In genomic region chr3:139935866-139936817, GRCh38 we compare ENCODE assay signal across 8 cellular contexts. TPM values are rescaled to one million over a fixed set of nuclear protein-coding genes. Genes with fewer than 3 reads are reported as not detected.
A peak's percentile ranks its signal among the peaks of the same experiment; 100 is the strongest.
DNase-seq lines count a peak whose midpoint lies in the region; ATAC-seq and TF ChIP-seq lines count a peak whose summit lies in the region.

No MANE protein-coding gene starts in this region.

- no peak for TF ChIP-seq CTCF in astrocyte of the cerebellum (IDR thresholded peaks at IDR 0.05; ENCODE audit: low read depth, low read length, missing control alignments)
- TF ChIP-seq CTCF in tibial nerve (IDR thresholded peaks at IDR 0.05): no peak
- no peak for TF ChIP-seq CTCF in CD14-positive monocyte (IDR thresholded peaks at IDR 0.05)

- peaks cover 46 to 63% (median 56%) of the 10 kb centered on the region in 3 donors for H3K27me3 Mint-ChIP-seq in CD14-positive monocyte (ENCODE audit: low read depth in 3 of 3)

- no peak for ATAC-seq in GM21717 (IDR thresholded peaks at IDR 0.05; ENCODE audit: unreplicated experiment)
- no peak for ATAC-seq in GM21528 (IDR thresholded peaks at IDR 0.05; ENCODE audit: low FRiP score, unreplicated experiment)

- no peak for TF ChIP-seq POLR2A in tibial nerve (IDR thresholded peaks at IDR 0.05)

- DNase-seq in NCI-H82 (lab: John Stamatoyannopoulos, UW) (peak; percentile 62), NCI-H82 treated with DMSO at 0.1 percent for 48 hours (lab: John Stamatoyannopoulos, UW; ENCODE audit: unreplicated experiment) (no peak), astrocyte of the cerebellum (ENCODE audit: low read depth) (no peak), kidney tubule cell (ENCODE audit: low spot score) (peak; percentile 31), tibial nerve (ENCODE audit: low spot score in 2 of 2) (peak; percentile 17 to 36), CD14-positive monocyte (ENCODE audit: low spot score) (no peak)

- no peaks in the 10 kb centered on the region for H3K36me3 ChIP-seq in tibial nerve

- H3K36me3 Mint-ChIP-seq in CD14-positive monocyte: no peaks in the 10 kb centered on the region

- H3K4me1 ChIP-seq in tibial nerve: peaks cover 0 to 38% (median 12%) of the 10 kb centered on the region in 4 donors

- TF ChIP-seq EP300 in tibial nerve (IDR thresholded peaks at IDR 0.05): no peak

- H3K4me3 ChIP-seq in astrocyte of the cerebellum (ENCODE audit: low read depth, low read length) (peak overlapping the region; percentile 50), tibial nerve (peak overlapping the region; percentile 34 to 70 (median 50))

- H3K4me1 Mint-ChIP-seq in CD14-positive monocyte: peaks cover 16% of the 10 kb centered on the region

- H3K27ac Mint-ChIP-seq in CD14-positive monocyte: peak overlapping the region in 2 of 7 donors; percentile 5 to 28

- peaks cover 0 to 16% (median 4%) of the 10 kb centered on the region in 7 donors for H3K9me3 Mint-ChIP-seq in CD14-positive monocyte

- peak overlapping the region in 1 of 2 donors; percentile 83 for H3K4me3 Mint-ChIP-seq in CD14-positive monocyte

- intact Hi-C loops in CD14-positive monocyte (cut with micrococcal nuclease): no loop called here

- H3K27ac ChIP-seq in tibial nerve: no peak overlapping the region

- 4 to 6% methylated on average over 24 to 39 of the region's 42 CpGs for WGBS in tibial nerve, 2 donors

- H3K27me3 ChIP-seq in tibial nerve: peaks cover 0 to 28% of the 10 kb centered on the region in 2 donors

- H3K9me3 ChIP-seq in tibial nerve: no peaks in the 10 kb centered on the region

- in situ Hi-C loops in astrocyte of the cerebellum (cut with HindIII; ENCODE audit: low sequenced_read_pairs): no loop called here

RNA-seq across cellular contexts. Expression of gene CLSTN2, which starts 1.2 kb away (rescaled TPM):
- 10 to 100 TPM; 13.4 to 21.3 (median 19.4) TPM for total RNA-seq in tibial nerve
- not detected for polyA plus RNA-seq in CD14-positive monocyte

Comparison
In these comparisons a context has a peak if more than half of its experiments do, and no peak if none do; other contexts are left out.
1. DNase-seq: peak in NCI-H82 (single experiment), kidney tubule cell (single experiment) and tibial nerve (2 of 2); none in NCI-H82 treated with DMSO at 0.1 percent for 48 hours (single experiment), astrocyte of the cerebellum (single experiment) and CD14-positive monocyte (single experiment).